ENCODE assay signal across 19 cellular contexts in genomic region chr2:53448591-53448990, GRCh38.
"Had no signal": no experiment of that assay in that cellular context is flagged by ENCODE, and none has a peak within 500 bp of the region (broad histone marks: within the 10 kb centered on the region; RNA-seq: fewer than 3 reads in every experiment).

No MANE protein-coding gene starts in this region.

- H2AFZ ChIP-seq: parathyroid adenoma had no signal

- DNase-seq: activated CD4-positive, alpha-beta T cell treated with anti-CD3 and anti-CD28 coated beads, Interleukin-2, amount 50 U/mL, for 48 hours; activated gamma-delta T cell; effector CD8-positive, alpha-beta T cell; mesendoderm; naive thymus-derived CD8-positive, alpha-beta T cell; right lobe of liver; stimulated activated CD4-positive, alpha-beta T cell treated with anti-CD3 and anti-CD28 coated beads, Interleukin-4, amount 100 ng/mL, for 1 hour; stimulated activated naive CD8-positive, alpha-beta T cell treated with anti-CD3 and anti-CD28 coated beads, Interleukin-15, amount 100 ng/mL, for 72 hours; T-helper 2 cell; transverse colon; uterus; WERI-Rb-1 had no signal

- H3K9ac ChIP-seq: parathyroid adenoma had no signal

- H3K36me3 ChIP-seq: adrenal gland, cardiac muscle cell, esophagus muscularis mucosa, gastroesophageal sphincter, right lobe of liver, suprapubic skin, transverse colon, uterus, WERI-Rb-1 had no signal

- H3K27me3 ChIP-seq: adrenal gland, cardiac muscle cell, esophagus muscularis mucosa, gastroesophageal sphincter, right lobe of liver, suprapubic skin, transverse colon, uterus had no signal

- H3K9me3 ChIP-seq: adrenal gland, esophagus muscularis mucosa, gastroesophageal sphincter, right lobe of liver, suprapubic skin, transverse colon, uterus had no signal

- H3K27ac ChIP-seq: adrenal gland, cardiac muscle cell, esophagus muscularis mucosa, gastroesophageal sphincter, parathyroid adenoma, right lobe of liver, suprapubic skin, transverse colon, uterus, WERI-Rb-1 had no signal

- ATAC-seq: gastroesophageal sphincter; naive thymus-derived CD8-positive, alpha-beta T cell; right lobe of liver; stimulated activated naive CD8-positive, alpha-beta T cell treated with anti-CD3 and anti-CD28 coated beads, Interleukin-15, amount 100 ng/mL, for 72 hours had no signal

- H3K79me2 ChIP-seq: parathyroid adenoma had no signal

- H3K4me2 ChIP-seq: smooth muscle cell had no signal

- H3K4me1 ChIP-seq: parathyroid adenoma, suprapubic skin, uterus had no signal

- H3K4me3 ChIP-seq: adrenal gland, cardiac muscle cell, esophagus muscularis mucosa, gastroesophageal sphincter, right lobe of liver, smooth muscle cell, suprapubic skin, transverse colon, uterus had no signal
